Comparison of ENCODE assay signal across 26 cellular contexts in genomic region chr3:7242303-7242635, GRCh38.
"Had no signal": no experiment of that assay in that cellular context is flagged by ENCODE, and none has a peak within 500 bp of the region (broad histone marks: within the 10 kb centered on the region; RNA-seq: fewer than 3 reads in every experiment).

No MANE protein-coding gene starts in this region.

- H3K36me3 ChIP-seq: MG63, SJCRH30 had no signal

- H2AFZ ChIP-seq: PC-9 had no signal

- H3K27me3 ChIP-seq: MG63, SJCRH30 had no signal

- DNase-seq: Karpas-422, MG63, NCI-H1092, NCI-H1105, NCI-H1417 treated with DMSO at 0.1 percent for 48 hours, NCI-H1436 treated with DMSO at 0.1 percent for 48 hours, NCI-H1694 treated with DMSO at 0.1 percent for 48 hours, NCI-H187 treated with DMSO at 0.1 percent for 48 hours, NCI-H2029, NCI-H2171 treated with DMSO at 0.1 percent for 48 hours, NCI-H2227 treated with DMSO at 0.1 percent for 48 hours, NCI-H446, NCI-H510A treated with DMSO at 0.1 percent for 48 hours, NCI-H524 treated with DMSO at 0.1 percent for 48 hours, NCI-H526 treated with DMSO at 0.1 percent for 48 hours, NCI-H774, PC-9, SHP77, SIG-M5, SJCRH30 had no signal

- H3K9me3 ChIP-seq: MG63, SJCRH30 had no signal

- H3K27ac ChIP-seq: KMS-11, PC-9, RWPE1, SJCRH30, SK-N-MC had no signal

- H3K4me2 ChIP-seq: KMS-11, PC-9 had no signal

- H3K9ac ChIP-seq: KMS-11 had no signal

- H3K4me3 ChIP-seq: MG63, PC-9, SJCRH30, SK-N-MC had no signal

- H3K4me1 ChIP-seq: SJCRH30 had no signal

- ATAC-seq: Panc1, Right ventricle myocardium inferior, SK-N-SH treated with all-trans-retinoic acid at 6 μM for 48 hours had no signal
